In the genomic region with DNA sequence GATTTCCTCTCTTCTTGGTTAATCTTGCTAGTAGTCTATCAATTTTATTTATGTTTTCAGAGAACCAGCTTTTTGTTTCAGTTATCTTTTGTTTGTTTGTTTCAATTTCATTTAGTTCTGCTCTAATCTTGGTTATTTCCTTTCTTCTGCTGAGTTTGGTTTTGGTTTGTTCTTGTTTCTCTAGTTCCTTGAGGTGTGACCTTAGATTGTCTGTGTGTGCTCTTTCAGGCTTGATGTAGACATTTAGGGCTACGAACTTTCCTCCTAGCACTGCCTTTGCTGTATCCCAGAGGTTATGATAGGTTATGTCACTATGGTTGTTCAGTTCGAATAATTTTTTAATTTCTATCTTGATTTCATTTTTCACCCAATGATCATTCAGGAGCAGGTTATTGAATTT, we compare ENCODE assay signal across 15 cellular contexts.
DNase-seq lines count a peak whose midpoint lies in the region; ATAC-seq and TF ChIP-seq lines count a peak whose summit lies in the region.
"Had no signal": no experiment of that assay in that cellular context is flagged by ENCODE, and none has a peak within 500 bp of the region (broad histone marks: within the 10 kb centered on the region; RNA-seq: fewer than 3 reads in every experiment).

No MANE protein-coding gene starts in this region.

- POLR2A ChIA-PET in activated CD4-positive, alpha-beta T cell treated with anti-CD3 and anti-CD28 coated beads, Interleukin-2, amount 10 ng/mL, durations not matched to agents 7 days and 5 days (lab: Charles Lee): no interaction called here
- POLR2A ChIA-PET in naive thymus-derived CD8-positive, alpha-beta T cell (lab: Charles Lee): no interaction called here

- H3K27ac Mint-ChIP-seq in activated CD4-positive, alpha-beta T cell treated with anti-CD3 and anti-CD28 coated beads, Interleukin-2, amount 10 ng/mL, durations not matched to agents 7 days and 5 days: peak overlapping the region; percentile 79
- H3K27ac Mint-ChIP-seq in naive thymus-derived CD8-positive, alpha-beta T cell: peak overlapping the region in 8 of 10 donors; percentile 1 to 70 (median 8)
- H3K27ac Mint-ChIP-seq: activated naive CD4-positive, alpha-beta T cell treated with anti-CD3 and anti-CD28 coated beads, Interleukin-2, amount 50 U/mL, for 72 hours had no signal

- no peak overlapping the region for H3K4me3 ChIP-seq in ascending aorta
- H3K4me3 ChIP-seq in psoas muscle: no peak overlapping the region
- H3K4me3 ChIP-seq: A549, SJSA1, suprapubic skin had no signal

- peaks cover 4% of the 10 kb centered on the region for H3K9me3 Mint-ChIP-seq in activated CD4-positive, alpha-beta T cell treated with anti-CD3 and anti-CD28 coated beads, Interleukin-2, amount 10 ng/mL, durations not matched to agents 7 days and 5 days
- H3K9me3 Mint-ChIP-seq in naive thymus-derived CD8-positive, alpha-beta T cell: no peaks in the 10 kb centered on the region
- H3K9me3 Mint-ChIP-seq: activated naive CD4-positive, alpha-beta T cell treated with anti-CD3 and anti-CD28 coated beads, Interleukin-2, amount 50 U/mL, for 72 hours had no signal

- H3K36me3 Mint-ChIP-seq in activated CD4-positive, alpha-beta T cell treated with anti-CD3 and anti-CD28 coated beads, Interleukin-2, amount 10 ng/mL, durations not matched to agents 7 days and 5 days (ENCODE audit: low read depth): peaks cover 60% of the 10 kb centered on the region
- peaks cover 38 to 57% (median 50%) of the 10 kb centered on the region in 3 donors for H3K36me3 Mint-ChIP-seq in naive thymus-derived CD8-positive, alpha-beta T cell

- peaks cover 35% of the 10 kb centered on the region for H3K4me1 Mint-ChIP-seq in activated CD4-positive, alpha-beta T cell treated with anti-CD3 and anti-CD28 coated beads, Interleukin-2, amount 10 ng/mL, durations not matched to agents 7 days and 5 days
- peaks cover 18 to 36% (median 24%) of the 10 kb centered on the region in 4 donors for H3K4me1 Mint-ChIP-seq in naive thymus-derived CD8-positive, alpha-beta T cell

- no peak for DNase-seq in activated CD4-positive, alpha-beta T cell treated with anti-CD3 and anti-CD28 coated beads, Interleukin-2, amount 10 ng/mL, durations not matched to agents 7 days and 5 days
- no peak for DNase-seq in activated CD4-positive, alpha-beta T cell treated with anti-CD3 and anti-CD28 coated beads for 4 hours
- DNase-seq in naive thymus-derived CD8-positive, alpha-beta T cell: no peak
- no peak for DNase-seq in ascending aorta (ENCODE audit: low spot score in 2 of 2)
- DNase-seq in psoas muscle: no peak
- DNase-seq: DMS79 treated with DMSO at 0.1 percent for 48 hours, NCI-H1092 treated with DMSO at 0.1 percent for 48 hours had no signal

- WGBS in psoas muscle, 3 donors: 95 to 97% (median 96%) methylated on average over 2 of the region's 2 CpGs

- CTCF ChIA-PET in activated CD4-positive, alpha-beta T cell treated with anti-CD3 and anti-CD28 coated beads, Interleukin-2, amount 10 ng/mL, durations not matched to agents 7 days and 5 days (lab: Charles Lee): interaction anchor here (1.1 to 1.6 kb wide), 4 partner anchors 13 to 103 kb away, joined by 3 to 5 read pairs (median 3); no protein-coding TSS in a partner anchor

- intact Hi-C loops in ascending aorta (cut with DNase I): no loop called here
- intact Hi-C loops in psoas muscle (cut with DNase I): no loop called here

- H3K4me1 ChIP-seq in ascending aorta (no peaks in the 10 kb centered on the region), psoas muscle (no peaks in the 10 kb centered on the region)
- H3K4me1 ChIP-seq: A549, SJSA1, suprapubic skin had no signal

- H3K9me3 ChIP-seq in ascending aorta: no peaks in the 10 kb centered on the region
- H3K9me3 ChIP-seq in psoas muscle: no peaks in the 10 kb centered on the region
- H3K9me3 ChIP-seq: A549, SJSA1, suprapubic skin had no signal

- TF ChIP-seq CTCF in ascending aorta (IDR thresholded peaks at IDR 0.05) (no peak), psoas muscle (IDR thresholded peaks at IDR 0.05) (no peak)

- ATAC-seq in GM21515 (IDR thresholded peaks at IDR 0.05; ENCODE audit: unreplicated experiment) (peak; percentile 52), HG03442 (IDR thresholded peaks at IDR 0.05; ENCODE audit: unreplicated experiment) (peak; percentile 52), psoas muscle (no peak), HG03520 (IDR thresholded peaks at IDR 0.05; ENCODE audit: unreplicated experiment) (no peak)
- ATAC-seq in naive thymus-derived CD8-positive, alpha-beta T cell: no peak
- ATAC-seq: A549; activated CD4-positive, CD25-positive, alpha-beta regulatory T cell treated with anti-CD3 and anti-CD28 coated beads, Interleukin-2, amount 50 U/mL, for 24 hours; activated naive CD4-positive, alpha-beta T cell treated with anti-CD3 and anti-CD28 coated beads, Interleukin-2, amount 50 U/mL, for 72 hours had no signal

- peak overlapping the region; percentile 2 for H3K4me3 Mint-ChIP-seq in activated CD4-positive, alpha-beta T cell treated with anti-CD3 and anti-CD28 coated beads, Interleukin-2, amount 10 ng/mL, durations not matched to agents 7 days and 5 days
- peak overlapping the region in 1 of 10 donors; percentile 48 for H3K4me3 Mint-ChIP-seq in naive thymus-derived CD8-positive, alpha-beta T cell

- no peaks in the 10 kb centered on the region for H3K27me3 Mint-ChIP-seq in activated CD4-positive, alpha-beta T cell treated with anti-CD3 and anti-CD28 coated beads, Interleukin-2, amount 10 ng/mL, durations not matched to agents 7 days and 5 days
- H3K27me3 Mint-ChIP-seq in naive thymus-derived CD8-positive, alpha-beta T cell: no peaks in the 10 kb centered on the region

- H3K36me3 ChIP-seq in ascending aorta (peaks cover 19 to 45% of the 10 kb centered on the region in 2 donors), psoas muscle (ENCODE audit: insufficient read depth in 1 of 2, low read depth in 1 of 2) (peaks cover 0 to 36% of the 10 kb centered on the region in 2 donors)

- no peak overlapping the region for H3K27ac ChIP-seq in ascending aorta
- H3K27ac ChIP-seq in psoas muscle: no peak overlapping the region
- H3K27ac ChIP-seq: A549, SJSA1, suprapubic skin had no signal

- H3K27me3 ChIP-seq in ascending aorta: no peaks in the 10 kb centered on the region
- no peaks in the 10 kb centered on the region for H3K27me3 ChIP-seq in psoas muscle (ENCODE audit: insufficient read depth in 3 of 3, low read length in 2 of 3)
- H3K27me3 ChIP-seq: SJSA1, suprapubic skin had no signal

Comparison
In these comparisons a context has a peak if more than half of its experiments do, and no peak if none do; other contexts are left out.
1. ATAC-seq: peak in GM21515 (single experiment) and HG03442 (single experiment); none in naive thymus-derived CD8-positive, alpha-beta T cell (0 of 2), psoas muscle (0 of 4) and HG03520 (single experiment).